Comparison of ENCODE assay signal across 30 cellular contexts in the genomic region with DNA sequence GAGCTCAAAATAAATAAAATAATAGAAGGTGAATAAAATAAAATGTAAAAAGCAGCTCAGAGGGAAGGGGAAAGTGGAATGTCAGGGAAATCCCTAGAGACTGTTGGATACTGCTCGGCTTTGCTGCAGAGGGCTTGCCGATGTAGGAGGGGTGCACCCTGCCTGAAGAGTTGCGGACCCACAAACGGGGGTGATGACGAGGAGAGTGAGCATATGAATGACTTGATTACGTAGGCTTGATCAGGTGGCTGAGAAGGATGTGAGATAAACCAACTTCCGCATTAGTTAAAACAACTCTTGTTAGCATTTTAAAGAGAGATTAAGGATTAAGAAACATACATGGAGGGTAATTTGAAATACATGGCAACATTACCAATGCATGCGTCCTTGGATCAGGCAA. TPM values are rescaled to one million over a fixed set of nuclear protein-coding genes. Genes with fewer than 3 reads are reported as not detected.
"Had no signal": no experiment of that assay in that cellular context is flagged by ENCODE, and none has a peak within 500 bp of the region (broad histone marks: within the 10 kb centered on the region; RNA-seq: fewer than 3 reads in every experiment).

No MANE protein-coding gene starts in this region.

- H3K9me3 ChIP-seq: body of pancreas, esophagus muscularis mucosa, gastrocnemius medialis had no signal

- H3K36me3 ChIP-seq: esophagus muscularis mucosa, gastrocnemius medialis, heart right ventricle had no signal

- DNase-seq: activated CD4-positive, alpha-beta memory T cell treated with anti-CD3 and anti-CD28 coated beads, Interleukin-2, amount 10 ng/mL, durations not matched to agents 7 days and 5 days; activated CD4-positive, alpha-beta T cell treated with anti-CD3 and anti-CD28 coated beads for 1 hour; activated CD4-positive, alpha-beta T cell treated with anti-CD3 and anti-CD28 coated beads for 4 hours; activated CD4-positive, alpha-beta T cell treated with anti-CD3 and anti-CD28 coated beads, Interleukin-2, amount 10 ng/mL, durations not matched to agents 7 days and 5 days; activated CD4-positive, alpha-beta T cell treated with anti-CD3 and anti-CD28 coated beads, Interleukin-2, amount 50 U/mL, for 4 hours; activated CD8-positive, alpha-beta memory T cell treated with anti-CD3 and anti-CD28 coated beads, Interleukin-2, amount 50 U/mL, for 48 hours; activated effector memory CD4-positive, alpha-beta T cell treated with Interleukin-2 at 50 U/mL for 16 hours; activated gamma-delta T cell treated with Interleukin-2 at 50 U/mL for 16 hours; activated naive CD4-positive, alpha-beta T cell treated with anti-CD3 and anti-CD28 coated beads, Interleukin-2, amount 50 U/mL, for 16 hours; activated naive CD4-positive, alpha-beta T cell treated with Interleukin-2 at 50 U/mL for 16 hours; activated T-cell treated with anti-CD3 and anti-CD28 coated beads for 4 hours; activated T-cell treated with anti-CD3 and anti-CD28 coated beads, Interleukin-2, amount 50 U/mL, for 24 hours; amygdala; aorta; body of pancreas; caudate nucleus; cortex of kidney; dermis blood vessel endothelial cell; effector CD4-positive, alpha-beta T cell; effector memory CD8-positive, alpha-beta T cell; erythroblast; foreskin keratinocyte; gastrocnemius medialis; heart right ventricle; T-helper 2 cell had no signal

- H3K27me3 ChIP-seq: body of pancreas, esophagus muscularis mucosa, foreskin keratinocyte, gastrocnemius medialis, heart right ventricle, hepatocyte had no signal

- H3K4me3 Mint-ChIP-seq: activated CD4-positive, alpha-beta memory T cell treated with anti-CD3 and anti-CD28 coated beads, Interleukin-2, amount 10 ng/mL, durations not matched to agents 7 days and 5 days; activated CD4-positive, alpha-beta T cell treated with anti-CD3 and anti-CD28 coated beads, Interleukin-2, amount 10 ng/mL, durations not matched to agents 7 days and 5 days; activated naive CD8-positive, alpha-beta T cell; activated T-cell treated with anti-CD3 and anti-CD28 coated beads, Interleukin-2, amount 50 U/mL, for 24 hours; activated T-helper 17 cell treated with anti-CD3 and anti-CD28 coated beads, Interleukin-2, amount 50 U/mL, for 72 hours; effector memory CD8-positive, alpha-beta T cell; WTC11 had no signal

- H3K36me3 Mint-ChIP-seq: activated naive CD8-positive, alpha-beta T cell; WTC11 had no signal

- H3K27ac Mint-ChIP-seq: activated CD4-positive, alpha-beta memory T cell treated with anti-CD3 and anti-CD28 coated beads, Interleukin-2, amount 10 ng/mL, durations not matched to agents 7 days and 5 days; activated CD4-positive, alpha-beta T cell treated with anti-CD3 and anti-CD28 coated beads, Interleukin-2, amount 10 ng/mL, durations not matched to agents 7 days and 5 days; activated naive CD8-positive, alpha-beta T cell; activated T-cell treated with anti-CD3 and anti-CD28 coated beads, Interleukin-2, amount 50 U/mL, for 24 hours; activated T-helper 17 cell treated with anti-CD3 and anti-CD28 coated beads, Interleukin-2, amount 50 U/mL, for 72 hours; effector memory CD8-positive, alpha-beta T cell; WTC11 had no signal

- H3K27me3 Mint-ChIP-seq: activated naive CD8-positive, alpha-beta T cell; activated T-cell treated with anti-CD3 and anti-CD28 coated beads, Interleukin-2, amount 50 U/mL, for 24 hours; activated T-helper 17 cell treated with anti-CD3 and anti-CD28 coated beads, Interleukin-2, amount 50 U/mL, for 72 hours; effector memory CD8-positive, alpha-beta T cell had no signal

- ATAC-seq: activated T-helper 17 cell treated with anti-CD3 and anti-CD28 coated beads, Interleukin-2, amount 50 U/mL, for 72 hours; body of pancreas; effector memory CD8-positive, alpha-beta T cell; foreskin keratinocyte; gastrocnemius medialis; heart right ventricle; WTC11 had no signal

- H3K4me3 ChIP-seq: body of pancreas, esophagus muscularis mucosa, gastrocnemius medialis, heart right ventricle, hepatocyte had no signal

- H3K4me1 Mint-ChIP-seq: activated CD4-positive, alpha-beta memory T cell treated with anti-CD3 and anti-CD28 coated beads, Interleukin-2, amount 10 ng/mL, durations not matched to agents 7 days and 5 days; activated CD4-positive, alpha-beta T cell treated with anti-CD3 and anti-CD28 coated beads, Interleukin-2, amount 10 ng/mL, durations not matched to agents 7 days and 5 days; activated T-helper 17 cell treated with anti-CD3 and anti-CD28 coated beads, Interleukin-2, amount 50 U/mL, for 72 hours had no signal

RNA-seq across cellular contexts. Expression of a gene that starts 34.1 kb away (rescaled TPM):
- total RNA-seq: activated CD4-positive, alpha-beta memory T cell treated with anti-CD3 and anti-CD28 coated beads, Interleukin-2, amount 10 ng/mL, durations not matched to agents 7 days and 5 days; activated CD4-positive, alpha-beta T cell treated with anti-CD3 and anti-CD28 coated beads, Interleukin-2, amount 10 ng/mL, durations not matched to agents 7 days and 5 days; activated T-helper 17 cell treated with anti-CD3 and anti-CD28 coated beads, Interleukin-2, amount 50 U/mL, for 72 hours; body of pancreas; WTC11 had no signal
